ENCODE assay signal across 9 cellular contexts in the genomic region with DNA sequence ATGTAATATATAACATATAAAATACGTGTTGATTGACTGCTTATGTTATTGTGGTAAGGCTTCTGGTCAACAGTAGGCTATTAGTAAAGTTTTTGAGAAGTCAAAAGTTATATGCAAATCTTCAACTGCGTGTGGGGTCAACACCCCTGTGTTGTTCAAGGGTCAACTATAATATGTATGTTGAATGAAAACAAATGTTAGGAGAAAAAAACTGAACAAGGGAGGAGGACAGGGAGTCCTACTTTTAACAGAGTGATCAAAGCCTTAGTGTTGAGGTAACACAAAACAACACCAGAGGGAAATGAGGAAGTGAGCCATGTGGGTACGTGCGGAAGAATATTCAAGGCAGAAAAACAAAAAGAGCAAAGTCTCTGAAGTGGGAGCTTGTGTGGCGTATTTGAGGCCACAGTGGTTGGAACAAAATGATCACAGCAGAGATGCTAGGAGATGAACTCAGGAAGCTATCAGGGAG.
DNase-seq lines count a peak whose midpoint lies in the region; ATAC-seq lines count a peak whose summit lies in the region.
"Had no signal": no experiment of that assay in that cellular context is flagged by ENCODE, and none has a peak within 500 bp of the region (broad histone marks: within the 10 kb centered on the region; RNA-seq: fewer than 3 reads in every experiment).

No MANE protein-coding gene starts in this region.

- H3K9me3 Mint-ChIP-seq in activated naive CD4-positive, alpha-beta T cell treated with anti-CD3 and anti-CD28 coated beads, Interleukin-2, amount 50 U/mL, for 24 hours: no peaks in the 10 kb centered on the region

- no peaks in the 10 kb centered on the region for H3K27me3 Mint-ChIP-seq in activated naive CD4-positive, alpha-beta T cell treated with anti-CD3 and anti-CD28 coated beads, Interleukin-2, amount 50 U/mL, for 24 hours

- H3K18ac ChIP-seq in mesenchymal stem cell (ENCODE audit: low read depth in 1 of 2, low read length in 2 of 2): no peak overlapping the region

- no peaks in the 10 kb centered on the region for H3K4me1 ChIP-seq in mesenchymal stem cell (ENCODE audit: control insufficient read depth, insufficient read depth, low read depth, low read length)

- H3K14ac ChIP-seq in mesenchymal stem cell (ENCODE audit: low read length in 2 of 2): no peak overlapping the region

- no peak overlapping the region for H3K4me2 ChIP-seq in mesenchymal stem cell (ENCODE audit: low read length, poor library complexity, severe bottlenecking)

- H3K9ac ChIP-seq in mesenchymal stem cell (ENCODE audit: low read length): no peak overlapping the region

- peaks cover 2% of the 10 kb centered on the region for H3K36me3 Mint-ChIP-seq in activated naive CD4-positive, alpha-beta T cell treated with anti-CD3 and anti-CD28 coated beads, Interleukin-2, amount 50 U/mL, for 24 hours

- peak overlapping the region; percentile 69 for H3K4me3 Mint-ChIP-seq in activated naive CD4-positive, alpha-beta T cell treated with anti-CD3 and anti-CD28 coated beads, Interleukin-2, amount 50 U/mL, for 24 hours

- no peak overlapping the region for H2BK5ac ChIP-seq in mesenchymal stem cell (ENCODE audit: low read depth, low read length, poor library complexity, severe bottlenecking)

- 91% methylated on average over 5 of the region's 5 CpGs for WGBS in mesenchymal stem cell

- H3K27me3 ChIP-seq in mesenchymal stem cell (ENCODE audit: control insufficient read depth in 1 of 2, insufficient read depth in 1 of 2, low read length in 2 of 2): no peaks in the 10 kb centered on the region

- no peak overlapping the region for H3K4ac ChIP-seq in mesenchymal stem cell (ENCODE audit: low read depth in 1 of 2, low read length in 2 of 2)

- no peak overlapping the region for H2BK120ac ChIP-seq in mesenchymal stem cell (ENCODE audit: low read depth, low read length)

- H3K79me1 ChIP-seq in mesenchymal stem cell (replicated peaks; ENCODE audit: low read length, poor library complexity, severe bottlenecking): no peaks in the 10 kb centered on the region

- H3K27ac ChIP-seq in mesenchymal stem cell (ENCODE audit: low read length, poor library complexity, severe bottlenecking): no peak overlapping the region
- H3K27ac ChIP-seq: thoracic aorta had no signal

- peak overlapping the region; percentile 91 for H3K27ac Mint-ChIP-seq in activated naive CD4-positive, alpha-beta T cell treated with anti-CD3 and anti-CD28 coated beads, Interleukin-2, amount 50 U/mL, for 24 hours

- no peak overlapping the region for H2BK12ac ChIP-seq in mesenchymal stem cell (ENCODE audit: low read length in 2 of 2)

- H2AFZ ChIP-seq in mesenchymal stem cell (ENCODE audit: low read depth, low read length): no peak overlapping the region

- peak; percentile 95 for ATAC-seq in GM18511 (IDR thresholded peaks at IDR 0.05; ENCODE audit: unreplicated experiment)
- ATAC-seq in HG02884 (IDR thresholded peaks at IDR 0.05; ENCODE audit: unreplicated experiment): peak; percentile 92

- H3K9me3 ChIP-seq in mesenchymal stem cell (ENCODE audit: control insufficient read depth, low read length): no peaks in the 10 kb centered on the region
- H3K9me3 ChIP-seq: thoracic aorta had no signal

- no peak overlapping the region for H3K23ac ChIP-seq in mesenchymal stem cell (ENCODE audit: low read length in 2 of 2)

- H3K4me1 Mint-ChIP-seq in activated naive CD4-positive, alpha-beta T cell treated with anti-CD3 and anti-CD28 coated beads, Interleukin-2, amount 50 U/mL, for 24 hours: peaks cover 46% of the 10 kb centered on the region

- H4K91ac ChIP-seq in mesenchymal stem cell (ENCODE audit: low read length): no peak overlapping the region

- no peaks in the 10 kb centered on the region for H3K36me3 ChIP-seq in mesenchymal stem cell (ENCODE audit: control insufficient read depth in 1 of 2, insufficient read depth in 2 of 2, low read depth in 1 of 2, low read length in 2 of 2)
- H3K36me3 ChIP-seq: thoracic aorta had no signal

- no peak overlapping the region for H3K4me3 ChIP-seq in mesenchymal stem cell (ENCODE audit: insufficient read depth in 1 of 2, low read depth in 1 of 2, low read length in 2 of 2)
- H3K4me3 ChIP-seq: thoracic aorta had no signal

- DNase-seq in SKM-1 (lab: John Stamatoyannopoulos, UW; ENCODE audit: unreplicated experiment): peak; percentile 83
- peak; percentile 33 for DNase-seq in stimulated activated CD8-positive, alpha-beta memory T cell treated with anti-CD3 and anti-CD28 coated beads, Interleukin-12 subunit alpha, Interleukin-12 subunit beta, amount 100 ng/mL, for 1 hour (ENCODE audit: low read depth)
- DNase-seq in mesenteric fat pad (ENCODE audit: low spot score): no peak
- DNase-seq in mesenchymal stem cell: no peak
- DNase-seq in GOT3 (lab: John Stamatoyannopoulos, UW): no peak

- no peak overlapping the region for H4K8ac ChIP-seq in mesenchymal stem cell (ENCODE audit: low read length)

- no peak overlapping the region for H2BK15ac ChIP-seq in mesenchymal stem cell (ENCODE audit: low read depth, poor library complexity, severe bottlenecking)

- no peak overlapping the region for H2AK5ac ChIP-seq in mesenchymal stem cell (ENCODE audit: low read length, severe bottlenecking)

Comparison
In these comparisons a context has a peak if more than half of its experiments do, and no peak if none do; other contexts are left out.
1. DNase-seq: peak in SKM-1 (single experiment) and stimulated activated CD8-positive, alpha-beta memory T cell treated with anti-CD3 and anti-CD28 coated beads, Interleukin-12 subunit alpha, Interleukin-12 subunit beta, amount 100 ng/mL, for 1 hour (single experiment); none in mesenteric fat pad (single experiment), mesenchymal stem cell (single experiment) and GOT3 (single experiment).